In genomic region chr18:63106727-63107126, GRCh38 we compare ENCODE assay signal across 9 cellular contexts.
DNase-seq lines count a peak whose midpoint lies in the region; ATAC-seq and TF ChIP-seq lines count a peak whose summit lies in the region.
"Had no signal": no experiment of that assay in that cellular context is flagged by ENCODE, and none has a peak within 500 bp of the region (broad histone marks: within the 10 kb centered on the region; RNA-seq: fewer than 3 reads in every experiment).

No MANE protein-coding gene starts in this region.

- ATAC-seq in GM18867 (IDR thresholded peaks at IDR 0.05; ENCODE audit: unreplicated experiment) (peak; percentile 39), GM21528 (IDR thresholded peaks at IDR 0.05; ENCODE audit: low FRiP score, unreplicated experiment) (peak; percentile 37), HG03196 (IDR thresholded peaks at IDR 0.05; ENCODE audit: unreplicated experiment) (peak; percentile 24), SK-N-SH treated with all-trans-retinoic acid at 6 μM for 48 hours (no peak)
- peak; percentile 53 for ATAC-seq in activated naive CD8-positive, alpha-beta T cell treated with anti-CD3 and anti-CD28 coated beads, Interleukin-2, amount 50 U/mL, for 24 hours
- ATAC-seq: K562 had no signal

- no peaks in the 10 kb centered on the region for H3K36me3 Mint-ChIP-seq in activated naive CD8-positive, alpha-beta T cell treated with anti-CD3 and anti-CD28 coated beads, Interleukin-2, amount 50 U/mL, for 24 hours (ENCODE audit: low read depth)

- H3K4me3 Mint-ChIP-seq in activated naive CD8-positive, alpha-beta T cell treated with anti-CD3 and anti-CD28 coated beads, Interleukin-2, amount 50 U/mL, for 24 hours = peak overlapping the region; percentile 33

- H3K4me1 Mint-ChIP-seq in activated naive CD8-positive, alpha-beta T cell treated with anti-CD3 and anti-CD28 coated beads, Interleukin-2, amount 50 U/mL, for 24 hours = peaks cover 34% of the 10 kb centered on the region

- peaks cover 7% of the 10 kb centered on the region for H3K27me3 Mint-ChIP-seq in activated naive CD8-positive, alpha-beta T cell treated with anti-CD3 and anti-CD28 coated beads, Interleukin-2, amount 50 U/mL, for 24 hours

- DNase-seq in activated naive CD8-positive, alpha-beta T cell treated with anti-CD3 and anti-CD28 coated beads, Interleukin-2, amount 50 U/mL, for 24 hours = no peak
- no peak for DNase-seq in NCI-H2029 treated with DMSO at 0.1 percent for 48 hours (lab: John Stamatoyannopoulos, UW)
- DNase-seq in UCSD-AML1 (lab: John Stamatoyannopoulos, UW; ENCODE audit: unreplicated experiment) = no peak
- DNase-seq in NCI-H2107 (lab: John Stamatoyannopoulos, UW) = no peak

- peak overlapping the region; percentile 79 for H3K27ac Mint-ChIP-seq in activated naive CD8-positive, alpha-beta T cell treated with anti-CD3 and anti-CD28 coated beads, Interleukin-2, amount 50 U/mL, for 24 hours

- peaks cover 12% of the 10 kb centered on the region for H3K9me3 Mint-ChIP-seq in activated naive CD8-positive, alpha-beta T cell treated with anti-CD3 and anti-CD28 coated beads, Interleukin-2, amount 50 U/mL, for 24 hours

TF ChIP-seq in SK-N-SH treated with all-trans-retinoic acid at 6 μM for 48 hours, 23 proteins besides CTCF, POLR2A, EP300 and RAD21:
- no peak for TF ChIP-seq ZNF70 (CRISPR knock-in tag; IDR thresholded peaks at IDR 0.05)
- no peak for TF ChIP-seq CREB5 (CRISPR knock-in tag; IDR thresholded peaks at IDR 0.05; ENCODE audit: low read depth)
- no peak for TF ChIP-seq ZNF8 (CRISPR knock-in tag; IDR thresholded peaks at IDR 0.05)
- TF ChIP-seq ZFP3 (CRISPR knock-in tag; IDR thresholded peaks at IDR 0.05) = no peak
- TF ChIP-seq RARB (CRISPR knock-in tag; IDR thresholded peaks at IDR 0.05) = no peak
- no peak for TF ChIP-seq ZC3H10 (CRISPR knock-in tag; IDR thresholded peaks at IDR 0.05)
- no peak for TF ChIP-seq OSR1 (CRISPR knock-in tag; IDR thresholded peaks at IDR 0.05)
- TF ChIP-seq CSRNP3 (CRISPR knock-in tag; IDR thresholded peaks at IDR 0.05) = no peak
- no peak for TF ChIP-seq PATZ1 (CRISPR knock-in tag; IDR thresholded peaks at IDR 0.05; ENCODE audit: borderline replicate concordance)
- no peak for TF ChIP-seq BACH2 (CRISPR knock-in tag; IDR thresholded peaks at IDR 0.05; ENCODE audit: borderline replicate concordance)
- TF ChIP-seq TOX (CRISPR knock-in tag; IDR thresholded peaks at IDR 0.05; ENCODE audit: borderline replicate concordance) = no peak
- no peak for TF ChIP-seq ISL1 (CRISPR knock-in tag; IDR thresholded peaks at IDR 0.05)
- no peak for TF ChIP-seq POU6F1 (CRISPR knock-in tag; IDR thresholded peaks at IDR 0.05; ENCODE audit: borderline replicate concordance, low read depth)
- TF ChIP-seq ZFP30 (CRISPR knock-in tag; IDR thresholded peaks at IDR 0.05) = no peak
- TF ChIP-seq PPARA (CRISPR knock-in tag; IDR thresholded peaks at IDR 0.05; ENCODE audit: borderline replicate concordance) = no peak
- TF ChIP-seq CSDC2 (CRISPR knock-in tag; IDR thresholded peaks at IDR 0.05) = no peak
- no peak for TF ChIP-seq TCF4 (CRISPR knock-in tag; IDR thresholded peaks at IDR 0.05; ENCODE audit: borderline replicate concordance)
- no peak for TF ChIP-seq GLIS3 (CRISPR knock-in tag; IDR thresholded peaks at IDR 0.05)
- no peak for TF ChIP-seq ZNF565 (CRISPR knock-in tag; conservative IDR thresholded peaks at IDR 0.05; ENCODE audit: low read depth)
- no peak for TF ChIP-seq TSHZ2 (CRISPR knock-in tag; IDR thresholded peaks at IDR 0.05)
